ENCODE assay signal across 18 cellular contexts in genomic region chr5:1366514-1366913, GRCh38. TPM values are rescaled to one million over a fixed set of nuclear protein-coding genes. Genes with fewer than 3 reads are reported as not detected.
DNase-seq lines count a peak whose midpoint lies in the region; ATAC-seq, FAIRE-seq and TF ChIP-seq lines count a peak whose summit lies in the region.
"Had no signal": no experiment of that assay in that cellular context is flagged by ENCODE, and none has a peak within 500 bp of the region (broad histone marks: within the 10 kb centered on the region; RNA-seq: fewer than 3 reads in every experiment).

No MANE protein-coding gene starts in this region.

- no peaks in the 10 kb centered on the region for H4K20me1 ChIP-seq in OCI-LY1 (ENCODE audit: insufficient read depth, low read length)
- no peaks in the 10 kb centered on the region for H4K20me1 ChIP-seq in hepatocyte (ENCODE audit: insufficient read depth, poor library complexity, severe bottlenecking)

- peak; percentile 37 for FAIRE-seq in urothelium cell line (lab: Jason Lieb, UNC)
- FAIRE-seq: RCC 7860, TTC549 had no signal

- ATAC-seq in GM18520 (IDR thresholded peaks at IDR 0.05; ENCODE audit: unreplicated experiment) = peak; percentile 58
- peak; percentile 78 for ATAC-seq in GM21786 (IDR thresholded peaks at IDR 0.05; ENCODE audit: unreplicated experiment)
- ATAC-seq: HCT116; natural killer cell treated with Interleukin-12 subunit alpha and Interleukin-12 subunit beta and Interleukin-15 and Interleukin-18, amount 100 ng/mL, for 72 hours had no signal

- peak overlapping the region; percentile 20; the same call in 1 of the 2 replicates for H3K4me2 ChIP-seq in OCI-LY1 (ENCODE audit: low read length)
- no peak overlapping the region for H3K4me2 ChIP-seq in hepatocyte

- H3K79me2 ChIP-seq in OCI-LY1 (ENCODE audit: insufficient read depth, low read length) (no peaks in the 10 kb centered on the region), hepatocyte (no peaks in the 10 kb centered on the region)

- no peak for DNase-seq in urothelium cell line (ENCODE audit: low spot score)
- no peak for DNase-seq in hepatocyte (ENCODE audit: low spot score)
- no peak for DNase-seq in SKM-1 treated with dmso at 0.1 percent for 144 hours (lab: John Stamatoyannopoulos, UW; ENCODE audit: unreplicated experiment)
- no peak for DNase-seq in iPS-NIHi11 (ENCODE audit: low spot score)
- DNase-seq: activated CD4-positive, alpha-beta T cell treated with anti-CD3 and anti-CD28 coated beads, Interleukin-2, amount 10 ng/mL, durations not matched to agents 7 days and 5 days; activated naive CD4-positive, alpha-beta T cell treated with anti-CD3 and anti-CD28 coated beads for 36 hours; hippocampal formation; KBM-7; NCI-H1105 had no signal

- H3K36me3 ChIP-seq in OCI-LY1 (ENCODE audit: insufficient read depth, low read length) (no peaks in the 10 kb centered on the region; the same call in 1 of the 2 replicates), hepatocyte (replicated peaks; ENCODE audit: insufficient read depth, low read depth) (no peaks in the 10 kb centered on the region)

- TF ChIP-seq CTCF in OCI-LY1 (IDR thresholded peaks at IDR 0.05; ENCODE audit: low read length) (no peak), hepatocyte (IDR thresholded peaks at IDR 0.05; ENCODE audit: poor library complexity) (no peak)

- H3K4me3 ChIP-seq in OCI-LY1 (ENCODE audit: low read depth, low read length, poor library complexity, severe bottlenecking) = no peak overlapping the region
- H3K4me3 ChIP-seq in hepatocyte = no peak overlapping the region
- H3K4me3 ChIP-seq: SK-N-MC, skin epidermis had no signal

- H3F3A ChIP-seq in OCI-LY1 (ENCODE audit: insufficient read depth, low read length) = no peaks in the 10 kb centered on the region; the same call in 1 of the 2 replicates

- H3K27me3 ChIP-seq in OCI-LY1 (ENCODE audit: insufficient read depth, low read length) = peaks cover 38% of the 10 kb centered on the region; the same call in 1 of the 2 replicates
- peaks cover 21% of the 10 kb centered on the region for H3K27me3 ChIP-seq in hepatocyte

- H3K4me1 ChIP-seq in OCI-LY1 (ENCODE audit: insufficient read depth, low read length, severe bottlenecking) = peaks cover 14% of the 10 kb centered on the region
- no peaks in the 10 kb centered on the region for H3K4me1 ChIP-seq in hepatocyte (ENCODE audit: insufficient read depth)

- no peak overlapping the region for H3K9ac ChIP-seq in OCI-LY1 (ENCODE audit: low read length)

- H3K9me2 ChIP-seq in OCI-LY1 (ENCODE audit: low read depth, low read length) (no peaks in the 10 kb centered on the region), hepatocyte (replicated peaks; ENCODE audit: insufficient read depth) (no peaks in the 10 kb centered on the region)

- H3K27ac ChIP-seq in OCI-LY1 (ENCODE audit: low read depth, low read length, poor library complexity, severe bottlenecking) (no peak overlapping the region), hepatocyte (no peak overlapping the region)
- H3K27ac ChIP-seq: SK-N-MC, skin epidermis had no signal

- H3K9me3 ChIP-seq in OCI-LY1 (ENCODE audit: low read length) (0 out of 2 replicates have a peak, but pooled peaks cover 4% of the 10 kb centered on the region), hepatocyte (ENCODE audit: low read depth) (no peaks in the 10 kb centered on the region)

- 89% methylated on average over 14 of the region's 14 CpGs for WGBS in hepatocyte (ENCODE audit: low lambda C conversion rate, missing lambda C conversion rate)

- H2AFZ ChIP-seq in OCI-LY1 (ENCODE audit: low read length) = no peak overlapping the region
- no peak overlapping the region for H2AFZ ChIP-seq in hepatocyte

RNA-seq across cellular contexts. Expression of gene CLPTM1L, which starts 21.6 kb away (rescaled TPM):
- total RNA-seq in hepatocyte = 99.3 and 130 TPM in 2 replicates
- 129 and 143 TPM in 2 replicates for polyA plus RNA-seq in hepatocyte
